In the genomic region with DNA sequence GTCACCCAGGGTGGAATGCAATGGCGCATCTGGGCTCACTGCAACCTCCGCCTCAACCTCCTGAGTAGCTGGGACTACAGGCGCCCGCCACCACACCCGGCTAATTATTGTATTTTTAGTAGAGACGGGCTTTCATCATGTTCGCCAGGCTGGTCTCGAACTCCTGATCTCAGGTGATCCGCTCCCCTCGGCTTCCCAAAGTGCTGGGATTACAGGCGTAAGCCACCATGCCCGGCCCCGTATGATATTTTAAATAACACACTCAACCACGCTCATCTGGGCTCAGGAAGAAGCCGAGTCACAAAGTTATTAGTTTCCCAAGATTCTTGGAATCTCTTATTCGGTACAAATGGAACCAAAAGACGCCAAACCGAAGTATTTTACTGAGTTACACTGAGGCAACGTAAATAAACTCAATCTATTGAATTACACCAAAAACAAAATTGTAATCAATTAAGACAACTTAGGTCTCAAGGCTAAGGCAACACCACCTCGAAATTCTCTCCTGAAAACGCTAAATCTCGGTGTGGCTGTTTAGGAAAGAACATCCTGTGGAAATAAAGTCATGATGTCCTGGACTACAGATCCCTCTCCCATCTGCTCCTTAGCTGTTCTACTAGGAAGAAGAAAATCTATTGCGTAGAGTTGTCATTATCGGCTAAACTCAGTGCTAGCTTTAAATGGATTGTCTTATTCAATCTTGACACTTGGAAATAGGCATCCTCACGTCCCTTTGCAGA, we compare ENCODE assay signal across 8 cellular contexts. TPM values are rescaled to one million over a fixed set of nuclear protein-coding genes. Genes with fewer than 3 reads are reported as not detected.
A peak's percentile ranks its signal among the peaks of the same experiment; 100 is the strongest.
DNase-seq lines count a peak whose midpoint lies in the region; ATAC-seq and TF ChIP-seq lines count a peak whose summit lies in the region.

No MANE protein-coding gene starts in this region.

- peaks cover 48% of the 10 kb centered on the region for H3K79me2 ChIP-seq in OCI-LY7 (ENCODE audit: insufficient read depth, low read depth, low read length)

- DNase-seq in OCI-LY7 (ENCODE audit: low spot score) (no peak), endothelial cell (ENCODE audit: low spot score) (no peak), GF-D8 (lab: John Stamatoyannopoulos, UW) (no peak)
- no peak for DNase-seq in natural killer cell treated with Interleukin-12 subunit alpha and Interleukin-12 subunit beta and Interleukin-15 and Interleukin-18, amount 100 ng/mL, for 72 hours (ENCODE audit: low spot score)

- H3K9ac ChIP-seq in ES-I3 (ENCODE audit: low read depth, low read length): peak overlapping the region; percentile 61

- CTCF ChIA-PET in OCI-LY7 (lab: Charles Lee; ENCODE audit: unreplicated experiment): interaction anchor here (0.5 to 0.6 kb wide), 2 partner anchors 11 to 289 kb away, joined by 3 read pairs; no protein-coding TSS in a partner anchor

- H3K4me3 Mint-ChIP-seq in endothelial cell (ENCODE audit: unreplicated experiment): peak overlapping the region; percentile 92
- peak overlapping the region; percentile 99 for H3K4me3 Mint-ChIP-seq in natural killer cell treated with Interleukin-12 subunit alpha and Interleukin-12 subunit beta and Interleukin-15 and Interleukin-18, amount 100 ng/mL, for 72 hours

- TF ChIP-seq CTCF in OCI-LY7 (conservative IDR thresholded peaks at IDR 0.05; ENCODE audit: low read length) (no peak), endothelial cell (IDR thresholded peaks at IDR 0.05; ENCODE audit: unreplicated experiment) (no peak)

- intact Hi-C loops in OCI-LY7 (cut with micrococcal nuclease; ENCODE audit: unreplicated experiment): loop anchor here (1.0 kb wide), 1 partner anchor 28 kb away; a partner anchor contains a TSS

- H3K9me3 Mint-ChIP-seq in endothelial cell (ENCODE audit: unreplicated experiment): no peaks in the 10 kb centered on the region
- H3K9me3 Mint-ChIP-seq in natural killer cell treated with Interleukin-12 subunit alpha and Interleukin-12 subunit beta and Interleukin-15 and Interleukin-18, amount 100 ng/mL, for 72 hours: no peaks in the 10 kb centered on the region

- H3K9me2 ChIP-seq in OCI-LY7 (ENCODE audit: insufficient read depth, low read length): no peaks in the 10 kb centered on the region

- no peaks in the 10 kb centered on the region for H3K9me3 ChIP-seq in ES-I3 (ENCODE audit: control insufficient read depth, insufficient read depth, low read length)
- no peaks in the 10 kb centered on the region for H3K9me3 ChIP-seq in OCI-LY7 (ENCODE audit: low read length)

- 0 out of 2 replicates have a peak, but pooled peaks cover 4% of the 10 kb centered on the region for H3K4me1 ChIP-seq in ES-I3 (ENCODE audit: insufficient read depth, low read length)
- peaks cover 26% of the 10 kb centered on the region for H3K4me1 ChIP-seq in OCI-LY7 (ENCODE audit: insufficient read depth, low read length, poor library complexity, severe bottlenecking)

- peak overlapping the region; percentile 84 for H3K27ac ChIP-seq in OCI-LY7 (ENCODE audit: low read depth, low read length, poor library complexity, severe bottlenecking)

- no peak for ATAC-seq in natural killer cell treated with Interleukin-12 subunit alpha and Interleukin-12 subunit beta and Interleukin-15 and Interleukin-18, amount 100 ng/mL, for 72 hours
- no peak for ATAC-seq in GM21390 (IDR thresholded peaks at IDR 0.05; ENCODE audit: unreplicated experiment)
- no peak for ATAC-seq in HG02678 (IDR thresholded peaks at IDR 0.05; ENCODE audit: unreplicated experiment)
- no peak for ATAC-seq in HG03196 (IDR thresholded peaks at IDR 0.05; ENCODE audit: unreplicated experiment)

- no TSS peak for BruUV-seq in OCI-LY7 (replicated peaks; lab: Mats Ljungman, UMichigan)

- peaks cover 13% of the 10 kb centered on the region for H3K4me1 Mint-ChIP-seq in endothelial cell (ENCODE audit: unreplicated experiment)
- H3K4me1 Mint-ChIP-seq in natural killer cell treated with Interleukin-12 subunit alpha and Interleukin-12 subunit beta and Interleukin-15 and Interleukin-18, amount 100 ng/mL, for 72 hours (ENCODE audit: low read depth in 2 of 2): peaks cover 13 to 22% of the 10 kb centered on the region in 2 donors

- H3K36me3 Mint-ChIP-seq in endothelial cell (ENCODE audit: low read depth, unreplicated experiment): peaks cover 3% of the 10 kb centered on the region
- H3K36me3 Mint-ChIP-seq in natural killer cell treated with Interleukin-12 subunit alpha and Interleukin-12 subunit beta and Interleukin-15 and Interleukin-18, amount 100 ng/mL, for 72 hours: peaks cover 5% of the 10 kb centered on the region

- peak overlapping the region; percentile 89 for H3K4me3 ChIP-seq in OCI-LY7 (ENCODE audit: low read depth, low read length, poor library complexity, severe bottlenecking)

- peak overlapping the region; percentile 71 for H2AFZ ChIP-seq in OCI-LY7 (ENCODE audit: low read length)

- peak overlapping the region; percentile 81 for H3K4me2 ChIP-seq in OCI-LY7 (ENCODE audit: low read length)

- peaks cover 7% of the 10 kb centered on the region for H3K27me3 Mint-ChIP-seq in endothelial cell (ENCODE audit: unreplicated experiment)
- H3K27me3 Mint-ChIP-seq in natural killer cell treated with Interleukin-12 subunit alpha and Interleukin-12 subunit beta and Interleukin-15 and Interleukin-18, amount 100 ng/mL, for 72 hours: no peaks in the 10 kb centered on the region

- peak overlapping the region; percentile 99 for H3K27ac Mint-ChIP-seq in endothelial cell (ENCODE audit: unreplicated experiment)
- H3K27ac Mint-ChIP-seq in natural killer cell treated with Interleukin-12 subunit alpha and Interleukin-12 subunit beta and Interleukin-15 and Interleukin-18, amount 100 ng/mL, for 72 hours: peak overlapping the region; percentile 81 to 88

- POLR2A ChIA-PET in OCI-LY7 (lab: Charles Lee): interaction anchor here (0.5 to 1.7 kb wide), 6 partner anchors 10 to 400 kb away, joined by 3 to 14 read pairs (median 6); a partner anchor contains a TSS

- H4K20me1 ChIP-seq in OCI-LY7 (ENCODE audit: insufficient read depth, low read length): no peaks in the 10 kb centered on the region

- H3K36me3 ChIP-seq in ES-I3 (ENCODE audit: insufficient read depth, low read length): no peaks in the 10 kb centered on the region
- H3K36me3 ChIP-seq in OCI-LY7 (ENCODE audit: insufficient read depth, low read length): peaks cover 33% of the 10 kb centered on the region

RNA-seq across cellular contexts. Expression of a gene that starts 0.9 kb away (rescaled TPM):
- 33.3 and 34.1 TPM in 2 replicates for total RNA-seq in OCI-LY7 (2014; rRNA removed; shearing (Covaris generic))
- 60.5 and 73.1 TPM in 2 replicates for total RNA-seq in OCI-LY7 (2022)
- total RNA-seq in endothelial cell (ENCODE audit: unreplicated experiment): 19.8 TPM
- 10 to 100 TPM; 38.2 to 40.2 TPM for total RNA-seq in natural killer cell treated with Interleukin-12 subunit alpha and Interleukin-12 subunit beta and Interleukin-15 and Interleukin-18, amount 100 ng/mL, for 72 hours

RNA-seq across cellular contexts. Expression of a gene that starts 27.5 kb away (rescaled TPM):
- total RNA-seq in OCI-LY7 (2014; rRNA removed; shearing (Covaris generic)): 5.1 and 7.0 TPM in 2 replicates
- total RNA-seq in OCI-LY7 (2022): 12.2 and 12.4 TPM in 2 replicates
- 8.0 TPM for total RNA-seq in endothelial cell (ENCODE audit: unreplicated experiment)
- 1 to 10 TPM; 2.4 to 3.0 TPM for total RNA-seq in natural killer cell treated with Interleukin-12 subunit alpha and Interleukin-12 subunit beta and Interleukin-15 and Interleukin-18, amount 100 ng/mL, for 72 hours

RNA-seq across cellular contexts. Expression of a gene that starts 43.0 kb away (rescaled TPM):
- 9.3 and 12.3 TPM in 2 replicates for total RNA-seq in OCI-LY7 (2014; rRNA removed; shearing (Covaris generic))
- total RNA-seq in OCI-LY7 (2022) (18.3 and 18.4 TPM in 2 replicates), endothelial cell (ENCODE audit: unreplicated experiment) (25.6 TPM)
- 1 to 10 TPM; 7.1 to 8.7 TPM for total RNA-seq in natural killer cell treated with Interleukin-12 subunit alpha and Interleukin-12 subunit beta and Interleukin-15 and Interleukin-18, amount 100 ng/mL, for 72 hours
